Comparison of ENCODE assay signal across 8 cellular contexts in genomic region chr15:63939531-63940130, GRCh38.
DNase-seq lines count a peak whose midpoint lies in the region; ATAC-seq and TF ChIP-seq lines count a peak whose summit lies in the region.

No MANE protein-coding gene starts in this region.

- H3K27me3 Mint-ChIP-seq in effector memory CD8-positive, alpha-beta T cell: no peaks in the 10 kb centered on the region
- H3K27me3 Mint-ChIP-seq in natural killer cell (ENCODE audit: low read depth in 2 of 2): no peaks in the 10 kb centered on the region

- H3K4me3 Mint-ChIP-seq in effector memory CD8-positive, alpha-beta T cell: peak overlapping the region; percentile 70 to 74
- H3K4me3 Mint-ChIP-seq in natural killer cell: peak overlapping the region; percentile 80

- H3K27ac Mint-ChIP-seq in effector memory CD8-positive, alpha-beta T cell: peak overlapping the region; percentile 94 to 98
- peak overlapping the region; percentile 90 to 93 for H3K27ac Mint-ChIP-seq in natural killer cell

- no peak overlapping the region for H3K4me3 ChIP-seq in MG63
- H3K4me3 ChIP-seq in hepatocyte: no peak overlapping the region

- DNase-seq in AG20443 (ENCODE audit: low spot score): peak; percentile 65
- DNase-seq in MG63: peak; percentile 75
- DNase-seq in effector memory CD8-positive, alpha-beta T cell: peak; percentile 10 to 14 (median 13)
- no peak for DNase-seq in natural killer cell
- DNase-seq in NCI-H82 treated with DMSO at 0.1 percent for 48 hours (lab: John Stamatoyannopoulos, UW; ENCODE audit: unreplicated experiment): no peak
- DNase-seq in hepatocyte (ENCODE audit: low spot score): no peak
- DNase-seq in stimulated activated naive CD4-positive, alpha-beta T cell (lab: John Stamatoyannopoulos, UW): no peak

- H3K79me2 ChIP-seq in hepatocyte: no peaks in the 10 kb centered on the region

- 54% methylated on average over 4 of the region's 4 CpGs for WGBS in hepatocyte (ENCODE audit: low lambda C conversion rate, missing lambda C conversion rate)

- intact Hi-C loops in natural killer cell (cut with micrococcal nuclease): loop anchor here (5.0 kb wide), 2 partner anchors 42 to 68 kb away; no protein-coding TSS in a partner anchor

- peaks cover 41 to 45% of the 10 kb centered on the region in 2 donors for H3K4me1 Mint-ChIP-seq in effector memory CD8-positive, alpha-beta T cell (ENCODE audit: low read depth in 2 of 2)
- peaks cover 32 to 58% of the 10 kb centered on the region in 2 donors for H3K4me1 Mint-ChIP-seq in natural killer cell

- H3K4me2 ChIP-seq in hepatocyte: no peak overlapping the region

- H3K36me3 ChIP-seq in MG63 (no peaks in the 10 kb centered on the region), hepatocyte (replicated peaks; ENCODE audit: insufficient read depth, low read depth) (no peaks in the 10 kb centered on the region)

- H4K20me1 ChIP-seq in hepatocyte (ENCODE audit: insufficient read depth, poor library complexity, severe bottlenecking): no peaks in the 10 kb centered on the region

- H3K27ac ChIP-seq in hepatocyte: no peak overlapping the region

- H3K36me3 Mint-ChIP-seq in effector memory CD8-positive, alpha-beta T cell (ENCODE audit: insufficient read depth): peaks cover 15% of the 10 kb centered on the region
- H3K36me3 Mint-ChIP-seq in natural killer cell: no peaks in the 10 kb centered on the region

- no peaks in the 10 kb centered on the region for H3K9me2 ChIP-seq in hepatocyte (replicated peaks; ENCODE audit: insufficient read depth)

- TF ChIP-seq CTCF in natural killer cell (IDR thresholded peaks at IDR 0.05) (no peak), hepatocyte (IDR thresholded peaks at IDR 0.05; ENCODE audit: poor library complexity) (no peak)

- H3K9me3 Mint-ChIP-seq in effector memory CD8-positive, alpha-beta T cell: no peaks in the 10 kb centered on the region
- no peaks in the 10 kb centered on the region for H3K9me3 Mint-ChIP-seq in natural killer cell

- H3K4me1 ChIP-seq in hepatocyte (ENCODE audit: insufficient read depth): no peaks in the 10 kb centered on the region

- H3K9me3 ChIP-seq in MG63: no peaks in the 10 kb centered on the region; the same call in 1 of the 2 replicates
- H3K9me3 ChIP-seq in hepatocyte (ENCODE audit: low read depth): no peaks in the 10 kb centered on the region

- H2AFZ ChIP-seq in hepatocyte: no peak overlapping the region

- H3K27me3 ChIP-seq in MG63 (no peaks in the 10 kb centered on the region), hepatocyte (no peaks in the 10 kb centered on the region)

- ATAC-seq in effector memory CD8-positive, alpha-beta T cell (replicated peaks): peak; percentile 84
- ATAC-seq in natural killer cell: peak; percentile 80 to 86 (median 80)
- no peak for ATAC-seq in GM19455 (IDR thresholded peaks at IDR 0.05; ENCODE audit: unreplicated experiment)

Comparison
In these comparisons a context has a peak if more than half of its experiments do, and no peak if none do; other contexts are left out.
1. DNase-seq: peak in AG20443 (single experiment), MG63 (single experiment) and effector memory CD8-positive, alpha-beta T cell (3 of 3); none in natural killer cell (single experiment), NCI-H82 treated with DMSO at 0.1 percent for 48 hours (single experiment), hepatocyte (single experiment) and stimulated activated naive CD4-positive, alpha-beta T cell (0 of 6).